ENCODE assay signal across 1 cellular context in the genomic region with DNA sequence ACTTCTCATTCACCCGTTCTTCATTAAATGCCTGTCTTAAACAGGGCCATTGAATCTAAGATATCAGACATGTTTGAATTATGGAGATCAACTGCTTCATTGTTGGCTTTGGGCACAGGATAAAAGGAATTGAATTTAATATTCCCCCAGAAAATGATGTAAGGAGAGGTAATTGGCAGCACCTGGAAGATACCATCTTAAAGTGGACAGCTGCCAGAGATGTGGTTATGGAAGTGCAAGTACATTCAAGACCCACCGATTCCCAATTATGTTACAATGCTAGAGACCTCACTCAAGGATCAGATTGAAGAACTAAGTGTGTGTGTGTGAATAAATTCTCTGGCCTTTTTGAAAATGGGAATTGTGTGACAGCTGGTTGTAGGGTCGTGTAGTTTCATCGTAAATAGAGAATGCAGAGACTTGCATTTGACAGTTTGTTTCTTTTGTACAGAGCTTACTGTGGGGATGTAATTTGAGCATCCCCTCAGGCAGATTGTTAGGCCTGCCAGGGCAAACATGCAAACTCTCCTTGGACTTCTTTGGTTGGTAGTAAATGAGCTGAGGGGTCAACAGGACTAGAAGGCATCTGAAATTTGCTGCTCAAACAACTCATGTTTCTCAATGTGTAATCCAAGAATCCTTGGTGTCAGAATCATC.
TF ChIP-seq lines count a peak whose summit lies in the region.

No MANE protein-coding gene starts in this region.

TF ChIP-seq in SK-N-SH treated with all-trans-retinoic acid at 6 μM for 48 hours, 23 proteins besides CTCF, POLR2A, EP300 and RAD21 (continued from another document):
- TF ChIP-seq, protein P1, sequence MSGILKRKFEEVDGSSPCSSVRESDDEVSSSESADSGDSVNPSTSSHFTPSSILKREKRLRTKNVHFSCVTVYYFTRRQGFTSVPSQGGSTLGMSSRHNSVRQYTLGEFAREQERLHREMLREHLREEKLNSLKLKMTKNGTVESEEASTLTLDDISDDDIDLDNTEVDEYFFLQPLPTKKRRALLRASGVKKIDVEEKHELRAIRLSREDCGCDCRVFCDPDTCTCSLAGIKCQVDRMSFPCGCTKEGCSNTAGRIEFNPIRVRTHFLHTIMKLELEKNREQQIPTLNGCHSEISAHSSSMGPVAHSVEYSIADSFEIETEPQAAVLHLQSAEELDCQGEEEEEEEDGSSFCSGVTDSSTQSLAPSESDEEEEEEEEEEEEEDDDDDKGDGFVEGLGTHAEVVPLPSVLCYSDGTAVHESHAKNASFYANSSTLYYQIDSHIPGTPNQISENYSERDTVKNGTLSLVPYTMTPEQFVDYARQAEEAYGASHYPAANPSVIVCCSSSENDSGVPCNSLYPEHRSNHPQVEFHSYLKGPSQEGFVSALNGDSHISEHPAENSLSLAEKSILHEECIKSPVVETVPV (CRISPR knock-in tag; IDR thresholded peaks at IDR 0.05) = 0 out of 2 replicates have a peak, but pooled peaks have one; percentile 65
- peak; percentile 63 for TF ChIP-seq ISL1 (CRISPR knock-in tag; IDR thresholded peaks at IDR 0.05)
- TF ChIP-seq RARB (CRISPR knock-in tag; IDR thresholded peaks at IDR 0.05) = no peak
- no peak for TF ChIP-seq OSR1 (CRISPR knock-in tag; IDR thresholded peaks at IDR 0.05)
- TF ChIP-seq, protein P2, sequence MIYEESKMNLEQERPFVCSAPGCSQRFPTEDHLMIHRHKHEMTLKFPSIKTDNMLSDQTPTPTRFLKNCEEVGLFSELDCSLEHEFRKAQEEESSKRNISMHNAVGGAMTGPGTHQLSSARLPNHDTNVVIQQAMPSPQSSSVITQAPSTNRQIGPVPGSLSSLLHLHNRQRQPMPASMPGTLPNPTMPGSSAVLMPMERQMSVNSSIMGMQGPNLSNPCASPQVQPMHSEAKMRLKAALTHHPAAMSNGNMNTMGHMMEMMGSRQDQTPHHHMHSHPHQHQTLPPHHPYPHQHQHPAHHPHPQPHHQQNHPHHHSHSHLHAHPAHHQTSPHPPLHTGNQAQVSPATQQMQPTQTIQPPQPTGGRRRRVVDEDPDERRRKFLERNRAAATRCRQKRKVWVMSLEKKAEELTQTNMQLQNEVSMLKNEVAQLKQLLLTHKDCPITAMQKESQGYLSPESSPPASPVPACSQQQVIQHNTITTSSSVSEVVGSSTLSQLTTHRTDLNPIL (CRISPR knock-in tag; IDR thresholded peaks at IDR 0.05; ENCODE audit: low read depth) = peak; percentile 72
- 0 out of 2 replicates have a peak, but pooled peaks have one; percentile 38 for TF ChIP-seq ZNF565 (CRISPR knock-in tag; conservative IDR thresholded peaks at IDR 0.05; ENCODE audit: low read depth)
